ENCODE assay signal across 1 cellular context in genomic region chr6:137673603-137674002, GRCh38.
TF ChIP-seq lines count a peak whose summit lies in the region.

No MANE protein-coding gene starts in this region.

TF ChIP-seq in HepG2, 621 proteins besides CTCF, POLR2A, EP300 and RAD21 (continued from another document):
- no peak for TF ChIP-seq ZBED4 (CRISPR knock-in tag; IDR thresholded peaks at IDR 0.05; ENCODE audit: borderline replicate concordance)
